Comparison of ENCODE assay signal across 15 cellular contexts in the genomic region with DNA sequence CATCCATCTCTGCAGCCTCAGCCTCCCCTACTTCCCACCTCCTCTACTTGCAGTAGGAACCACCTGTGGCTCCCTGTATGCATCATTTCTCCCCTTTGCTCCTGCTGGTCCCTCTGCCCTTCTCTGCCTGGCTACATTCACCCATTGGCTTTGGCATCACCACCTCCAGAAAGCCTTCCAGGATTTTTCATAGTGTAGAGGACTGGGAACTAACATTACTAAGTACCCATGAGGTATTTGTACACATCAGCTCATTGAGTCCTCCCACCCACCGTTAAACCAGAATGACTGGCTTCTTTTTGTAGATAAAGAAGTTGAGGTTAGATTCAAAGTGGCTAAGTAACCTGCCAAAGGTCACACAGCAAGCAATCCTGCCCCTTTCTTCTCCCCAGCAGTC. TPM values are rescaled to one million over a fixed set of nuclear protein-coding genes. Genes with fewer than 3 reads are reported as not detected.
A peak's percentile ranks its signal among the peaks of the same experiment; 100 is the strongest.
DNase-seq lines count a peak whose midpoint lies in the region; ATAC-seq and TF ChIP-seq lines count a peak whose summit lies in the region.
"Had no signal": no experiment of that assay in that cellular context is flagged by ENCODE, and none has a peak within 500 bp of the region (broad histone marks: within the 10 kb centered on the region; RNA-seq: fewer than 3 reads in every experiment).

No MANE protein-coding gene starts in this region.

- H3K56ac ChIP-seq in IMR-90 (ENCODE audit: extremely low read depth, insufficient read depth, low read length): no peak overlapping the region

- peaks cover 35% of the 10 kb centered on the region for H3K4me1 ChIP-seq in IMR-90 (ENCODE audit: control insufficient read depth, insufficient read depth, low read length)
- peaks cover 22 to 90% (median 78%) of the 10 kb centered on the region in 5 donors for H3K4me1 ChIP-seq in subcutaneous abdominal adipose tissue (ENCODE audit: control insufficient read depth in 5 of 5, insufficient read depth in 5 of 5, low read length in 5 of 5)
- H3K4me1 ChIP-seq in GM23338 (ENCODE audit: insufficient read depth): no peaks in the 10 kb centered on the region

- H4K20me1 ChIP-seq in IMR-90 (ENCODE audit: insufficient read depth, low read length) (peaks cover 4% of the 10 kb centered on the region; the same call in 1 of the 2 replicates), GM23338 (replicated peaks; ENCODE audit: insufficient read depth) (no peaks in the 10 kb centered on the region)

- peak overlapping the region; percentile 58 for H3K23ac ChIP-seq in IMR-90 (ENCODE audit: low read depth, low read length)

- TF ChIP-seq CTCF in IMR-90 (conservative IDR thresholded peaks at IDR 0.05; ENCODE audit: low read depth, low read length) (no peak), GM23338 (conservative IDR thresholded peaks at IDR 0.05; ENCODE audit: low read depth in 2 of 2) (no peak)

- H3K79me2 ChIP-seq in GM23338 (replicated peaks; ENCODE audit: insufficient read depth): no peaks in the 10 kb centered on the region

- H2AFZ ChIP-seq in IMR-90 (replicated peaks; ENCODE audit: low read length, poor library complexity): peak overlapping the region; percentile 35
- H2AFZ ChIP-seq in GM23338: no peak overlapping the region

- H3K4ac ChIP-seq in IMR-90 (ENCODE audit: low read depth, low read length): peak overlapping the region; percentile 69

- dilution Hi-C loops in IMR-90 (cut with HindIII; ENCODE audit: low sequenced_read_pairs, unreplicated experiment): no loop called here

- POLR2A ChIA-PET in IMR-90 (lab: Charles Lee; ENCODE audit: unreplicated experiment): no interaction called here

- no peak overlapping the region for H3K9ac ChIP-seq in IMR-90 (ENCODE audit: low read depth, low read length)
- H3K9ac ChIP-seq in subcutaneous abdominal adipose tissue (ENCODE audit: low read length in 5 of 5): peak overlapping the region in 1 of 5 donors; percentile 9

- TF ChIP-seq POLR2A in IMR-90 (IDR thresholded peaks at IDR 0.05; ENCODE audit: low read depth, low read length): no peak

- H3K27me3 ChIP-seq in IMR-90 (ENCODE audit: control insufficient read depth, insufficient read depth, low read length) (no peaks in the 10 kb centered on the region), subcutaneous abdominal adipose tissue (ENCODE audit: control insufficient read depth in 5 of 5, insufficient read depth in 4 of 5, low read length in 5 of 5) (no peaks in the 10 kb centered on the region), GM23338 (ENCODE audit: insufficient read depth) (no peaks in the 10 kb centered on the region)
- H3K27me3 ChIP-seq: neutrophil had no signal

- no peak for ATAC-seq in IMR-90 (ENCODE audit: low read depth)
- no peak for ATAC-seq in GM23338

- H4K8ac ChIP-seq in IMR-90 (ENCODE audit: low read depth in 2 of 2, low read length in 2 of 2): peak overlapping the region in 1 of 2 experiments; percentile 0; a peak in 1 of 4 replicates

- BruUV-seq in IMR-90 (replicated peaks; lab: Mats Ljungman, UMichigan): no TSS peak

- H3K4me2 ChIP-seq in IMR-90 (ENCODE audit: low read depth, low read length) (peak overlapping the region; percentile 21; the same call in 1 of the 2 replicates), GM23338 (no peak overlapping the region)

- no peak overlapping the region for H4K91ac ChIP-seq in IMR-90 (ENCODE audit: insufficient read depth, low read depth, low read length)

- H4K5ac ChIP-seq in IMR-90 (ENCODE audit: low read depth, low read length): no peak overlapping the region

- peaks cover 42% of the 10 kb centered on the region for H3K36me3 Mint-ChIP-seq in activated naive CD4-positive, alpha-beta T cell treated with anti-CD3 and anti-CD28 coated beads, Interleukin-2, amount 10 ng/mL, durations not matched to agents 7 days and 5 days
- no peaks in the 10 kb centered on the region for H3K36me3 Mint-ChIP-seq in GM23338 (ENCODE audit: low read depth)

- H3K79me1 ChIP-seq in IMR-90 (ENCODE audit: low read depth in 1 of 2, low read length in 2 of 2): peaks cover 8 to 83% of the 10 kb centered on the region in 2 experiments; a peak in 2 of 4 replicates

- WGBS in IMR-90 (ENCODE audit: extremely low coverage in 2 of 2, insufficient read length in 1 of 2), 2 experiments: no CpG with 5 or more reads among the region's 1 CpG

- H2BK20ac ChIP-seq in IMR-90 (ENCODE audit: low read depth, low read length): no peak overlapping the region

- TF ChIP-seq RAD21 in IMR-90 (IDR thresholded peaks at IDR 0.05; ENCODE audit: low read length): no peak

- H3K36me3 ChIP-seq in IMR-90 (ENCODE audit: control insufficient read depth, insufficient read depth, low read length) (no peaks in the 10 kb centered on the region), subcutaneous abdominal adipose tissue (ENCODE audit: control insufficient read depth in 5 of 5, insufficient read depth in 5 of 5, low read length in 5 of 5) (peaks cover 0 to 17% (median 16%) of the 10 kb centered on the region in 5 donors), GM23338 (ENCODE audit: insufficient read depth) (no peaks in the 10 kb centered on the region)

- H3K9me1 ChIP-seq in IMR-90 (ENCODE audit: insufficient read depth, low read length): peaks cover 37% of the 10 kb centered on the region

- H3K9me3 ChIP-seq in IMR-90 (ENCODE audit: control insufficient read depth, insufficient read depth, low read length): no peaks in the 10 kb centered on the region
- H3K9me3 ChIP-seq in subcutaneous abdominal adipose tissue (ENCODE audit: control insufficient read depth in 5 of 5, low read length in 5 of 5): no peaks in the 10 kb centered on the region
- H3K9me3 ChIP-seq: neutrophil had no signal

- no peak overlapping the region for H3K27ac Mint-ChIP-seq in activated naive CD4-positive, alpha-beta T cell treated with anti-CD3 and anti-CD28 coated beads, Interleukin-2, amount 10 ng/mL, durations not matched to agents 7 days and 5 days
- H3K27ac Mint-ChIP-seq in GM23338: no peak overlapping the region

- no peak overlapping the region for H3K4me3 ChIP-seq in IMR-90 (ENCODE audit: insufficient read depth, low read depth, low read length)
- H3K4me3 ChIP-seq in subcutaneous abdominal adipose tissue (ENCODE audit: low read depth in 1 of 5, low read length in 5 of 5): no peak overlapping the region
- no peak overlapping the region for H3K4me3 ChIP-seq in GM23338

- H2AK5ac ChIP-seq in IMR-90 (ENCODE audit: low read depth, low read length): peak overlapping the region; percentile 77; the same call in 1 of the 2 replicates

- 0 out of 2 replicates have a peak overlapping the region, but pooled peaks have one; percentile 17 for H3K14ac ChIP-seq in IMR-90 (replicated peaks; ENCODE audit: low read depth, low read length)

- no peak overlapping the region; the same call in 1 of the 2 replicates for H3K18ac ChIP-seq in IMR-90 (ENCODE audit: low read depth, low read length)

- H2BK15ac ChIP-seq in IMR-90 (ENCODE audit: low read depth, low read length): peak overlapping the region; percentile 29; the same call in 1 of the 3 replicates

- DNase-seq in activated naive CD4-positive, alpha-beta T cell treated with anti-CD3 and anti-CD28 coated beads, Interleukin-2, amount 10 ng/mL, durations not matched to agents 7 days and 5 days: peak; percentile 4
- no peak for DNase-seq in activated naive CD4-positive, alpha-beta T cell treated with Interleukin-2 at 50 U/mL for 16 hours
- no peak for DNase-seq in IMR-90
- DNase-seq in GM23338 (ENCODE audit: low spot score): no peak
- no peak for DNase-seq in NCI-H82 (lab: John Stamatoyannopoulos, UW)
- no peak for DNase-seq in SKM-1 (lab: John Stamatoyannopoulos, UW; ENCODE audit: unreplicated experiment)
- DNase-seq: DMS53; NCI-H2171; NK-92 treated with Interleukin-12 subunit alpha and Interleukin-12 subunit beta, amount 100 ng/mL, for 24 hours; stimulated activated CD4-positive, alpha-beta T cell treated with anti-CD3 and anti-CD28 coated beads, Interleukin-2, amount 100 ng/mL, for 48 hours; stimulated activated CD8-positive, alpha-beta memory T cell treated with anti-CD3 and anti-CD28 coated beads, Interleukin-4, amount 100 ng/mL, for 48 hours had no signal

- no peak overlapping the region for H2BK5ac ChIP-seq in IMR-90 (ENCODE audit: low read depth, low read length, poor library complexity, severe bottlenecking)

- H3K4me1 Mint-ChIP-seq in activated naive CD4-positive, alpha-beta T cell treated with anti-CD3 and anti-CD28 coated beads, Interleukin-2, amount 10 ng/mL, durations not matched to agents 7 days and 5 days: peaks cover 75% of the 10 kb centered on the region
- H3K4me1 Mint-ChIP-seq in GM23338: no peaks in the 10 kb centered on the region

- no peaks in the 10 kb centered on the region for H3K9me3 Mint-ChIP-seq in activated naive CD4-positive, alpha-beta T cell treated with anti-CD3 and anti-CD28 coated beads, Interleukin-2, amount 10 ng/mL, durations not matched to agents 7 days and 5 days
- H3K9me3 Mint-ChIP-seq in GM23338: no peaks in the 10 kb centered on the region
- H3K9me3 Mint-ChIP-seq: central memory CD8-positive, alpha-beta T cell had no signal

- H2AK9ac ChIP-seq in IMR-90 (replicated peaks; ENCODE audit: low read depth, low read length, poor library complexity): peak overlapping the region; percentile 38

- intact Hi-C loops in IMR-90 (cut with micrococcal nuclease): no loop called here

- H3K4me3 Mint-ChIP-seq in activated naive CD4-positive, alpha-beta T cell treated with anti-CD3 and anti-CD28 coated beads, Interleukin-2, amount 10 ng/mL, durations not matched to agents 7 days and 5 days: no peak overlapping the region
- H3K4me3 Mint-ChIP-seq in GM23338: no peak overlapping the region
- H3K4me3 Mint-ChIP-seq: central memory CD8-positive, alpha-beta T cell had no signal

- H3K27me3 Mint-ChIP-seq in activated naive CD4-positive, alpha-beta T cell treated with anti-CD3 and anti-CD28 coated beads, Interleukin-2, amount 10 ng/mL, durations not matched to agents 7 days and 5 days: no peaks in the 10 kb centered on the region
- peaks cover 2% of the 10 kb centered on the region for H3K27me3 Mint-ChIP-seq in GM23338 (ENCODE audit: insufficient read depth, low read depth, poor library complexity)
- H3K27me3 Mint-ChIP-seq: central memory CD8-positive, alpha-beta T cell had no signal

- H3K9me2 ChIP-seq in GM23338 (ENCODE audit: insufficient read depth): no peaks in the 10 kb centered on the region

- no peaks in the 10 kb centered on the region for H3F3A ChIP-seq in GM23338 (replicated peaks; ENCODE audit: low read depth)

- H3K27ac ChIP-seq in IMR-90 (ENCODE audit: insufficient read depth, low read length) (no peak overlapping the region), angular gyrus (ENCODE audit: low read depth, low read length) (peak overlapping the region; percentile 60), subcutaneous abdominal adipose tissue (ENCODE audit: low read depth, low read length) (peak overlapping the region; percentile 76), GM23338 (ENCODE audit: low read depth) (no peak overlapping the region)
- H3K27ac ChIP-seq: neutrophil had no signal

- peak overlapping the region; percentile 25; the same call in 1 of the 2 replicates for H2BK120ac ChIP-seq in IMR-90 (ENCODE audit: low read depth, low read length)

- in situ Hi-C loops in IMR-90 (cut with MboI; ENCODE audit: low sequenced_read_pairs): no loop called here

- CTCF ChIA-PET in activated naive CD4-positive, alpha-beta T cell treated with anti-CD3 and anti-CD28 coated beads, Interleukin-2, amount 10 ng/mL, durations not matched to agents 7 days and 5 days (lab: Charles Lee): interaction anchor here (1.0 to 1.5 kb wide), 2 partner anchors 15 to 53 kb away, joined by 3 read pairs; no protein-coding TSS in a partner anchor
- CTCF ChIA-PET in IMR-90 (lab: Yijun Ruan, JAX): interaction anchor here (0.7 kb wide), 1 partner anchor 410 kb away, joined by 4 read pairs; no protein-coding TSS in a partner anchor

RNA-seq across cellular contexts. Expression of a gene that starts 17.1 kb away (rescaled TPM):
- total RNA-seq in IMR-90 (2012; rRNA removed): 5.0 TPM in 2 replicates
- polyA plus RNA-seq in IMR-90 (2012; rRNA removed) (2.9 and 3.1 TPM in 2 replicates), GM23338 (2016; fragmentation: Nextera tagmentation; extraction: Ambion mirVana) (0.02 TPM in 1 of 2 replicates, not detected in the other)
- polyA plus RNA-seq in IMR-90 (2012; cell fraction: cytosol; rRNA removed): 1.9 and 2.6 TPM in 2 replicates
- polyA plus RNA-seq in IMR-90 (2012; cell fraction: nucleus; rRNA removed; ENCODE audit: low replicate concordance): 6.1 and 7.9 TPM in 2 replicates
- total RNA-seq in GM23338 (2014; rRNA removed; shearing (Covaris generic)): under 0.01 and 0.03 TPM in 2 replicates

RNA-seq across cellular contexts. Expression of a gene that starts 35.5 kb away (rescaled TPM):
- 32.4 and 59.2 TPM in 2 replicates for total RNA-seq in IMR-90 (2012; rRNA removed)
- polyA plus RNA-seq in IMR-90 (2012; rRNA removed) (31.7 and 40.4 TPM in 2 replicates), GM23338 (2016; fragmentation: Nextera tagmentation; extraction: Ambion mirVana) (130 and 135 TPM in 2 replicates)
- polyA plus RNA-seq in IMR-90 (2012; cell fraction: cytosol; rRNA removed): 13.3 and 15.9 TPM in 2 replicates
- polyA plus RNA-seq in IMR-90 (2012; cell fraction: nucleus; rRNA removed; ENCODE audit: low replicate concordance): 5.0 and 14.4 TPM in 2 replicates
- total RNA-seq in GM23338 (2014; rRNA removed; shearing (Covaris generic)): 91.4 and 96.6 TPM in 2 replicates

Comparison
In these comparisons a context has a peak if more than half of its experiments do, and no peak if none do; other contexts are left out.
1. H3K27ac ChIP-seq: peak in angular gyrus (single experiment) and subcutaneous abdominal adipose tissue (single experiment); none in IMR-90 (single experiment) and GM23338 (single experiment).